Comparison of ENCODE assay signal across 1 cellular context in the genomic region with DNA sequence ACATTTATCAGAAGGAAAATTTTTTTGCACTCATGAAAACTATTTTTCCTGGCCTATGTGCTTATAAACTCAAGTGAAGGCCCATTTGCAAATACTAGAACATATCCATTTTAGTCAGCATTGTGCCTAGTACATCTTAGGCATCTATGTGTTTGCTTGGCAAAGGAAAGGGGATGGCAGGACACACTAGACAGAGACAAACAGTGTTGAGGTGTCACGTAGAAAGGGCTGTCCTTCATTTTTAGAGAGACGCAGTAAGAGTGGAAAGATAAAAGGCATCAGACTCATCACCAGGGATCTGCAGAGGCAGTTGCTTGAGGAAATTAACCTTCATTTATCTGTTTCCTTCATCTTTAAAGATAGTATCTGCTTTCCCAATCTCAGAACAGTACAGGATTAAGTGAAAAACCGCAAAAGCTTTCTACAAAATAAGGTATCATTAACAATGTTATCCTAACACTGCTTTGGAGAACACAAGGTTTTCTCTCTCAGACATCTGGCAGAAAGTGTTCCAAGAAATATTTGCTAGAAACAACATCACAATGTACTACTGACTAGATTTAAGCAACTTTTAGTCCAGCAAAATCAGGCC.
TF ChIP-seq lines count a peak whose summit lies in the region.

No MANE protein-coding gene starts in this region.

TF ChIP-seq in HepG2, 621 proteins besides CTCF, POLR2A, EP300 and RAD21:
- TF ChIP-seq FOXK1 (CRISPR knock-in tag; IDR thresholded peaks at IDR 0.05; ENCODE audit: borderline replicate concordance, low read depth) (no peak), ZNF556 (CRISPR knock-in tag; IDR thresholded peaks at IDR 0.05; ENCODE audit: borderline replicate concordance) (no peak), HOXD1 (CRISPR knock-in tag; IDR thresholded peaks at IDR 0.05) (no peak), EZH2 (conservative IDR thresholded peaks at IDR 0.05; ENCODE audit: low read depth, low read length) (no peak), KLF15 (CRISPR knock-in tag; IDR thresholded peaks at IDR 0.05; ENCODE audit: borderline replicate concordance) (no peak), TCF12 (IDR thresholded peaks at IDR 0.05) (no peak), TCF12 (CRISPR knock-in tag; IDR thresholded peaks at IDR 0.05) (no peak), SMC3 (IDR thresholded peaks at IDR 0.05; ENCODE audit: low read length) (no peak), JUNB (CRISPR knock-in tag; IDR thresholded peaks at IDR 0.05; ENCODE audit: borderline replicate concordance) (no peak), ZNF781 (CRISPR knock-in tag; IDR thresholded peaks at IDR 0.05; ENCODE audit: borderline replicate concordance, not compliant biosample characterization) (no peak), MIER2 (CRISPR knock-in tag; IDR thresholded peaks at IDR 0.05) (no peak), ZSCAN25 (CRISPR knock-in tag; IDR thresholded peaks at IDR 0.05) (no peak), FLYWCH1 (CRISPR knock-in tag; IDR thresholded peaks at IDR 0.05) (no peak), NAIF1 (CRISPR knock-in tag; IDR thresholded peaks at IDR 0.05; ENCODE audit: borderline replicate concordance) (no peak), ONECUT2 (CRISPR knock-in tag; IDR thresholded peaks at IDR 0.05) (no peak), JARID2 (CRISPR knock-in tag; IDR thresholded peaks at IDR 0.05; ENCODE audit: insufficient replicate concordance) (no peak), ZNF253 (CRISPR knock-in tag; IDR thresholded peaks at IDR 0.05; ENCODE audit: borderline replicate concordance) (no peak)
- TF ChIP-seq, protein P1, sequence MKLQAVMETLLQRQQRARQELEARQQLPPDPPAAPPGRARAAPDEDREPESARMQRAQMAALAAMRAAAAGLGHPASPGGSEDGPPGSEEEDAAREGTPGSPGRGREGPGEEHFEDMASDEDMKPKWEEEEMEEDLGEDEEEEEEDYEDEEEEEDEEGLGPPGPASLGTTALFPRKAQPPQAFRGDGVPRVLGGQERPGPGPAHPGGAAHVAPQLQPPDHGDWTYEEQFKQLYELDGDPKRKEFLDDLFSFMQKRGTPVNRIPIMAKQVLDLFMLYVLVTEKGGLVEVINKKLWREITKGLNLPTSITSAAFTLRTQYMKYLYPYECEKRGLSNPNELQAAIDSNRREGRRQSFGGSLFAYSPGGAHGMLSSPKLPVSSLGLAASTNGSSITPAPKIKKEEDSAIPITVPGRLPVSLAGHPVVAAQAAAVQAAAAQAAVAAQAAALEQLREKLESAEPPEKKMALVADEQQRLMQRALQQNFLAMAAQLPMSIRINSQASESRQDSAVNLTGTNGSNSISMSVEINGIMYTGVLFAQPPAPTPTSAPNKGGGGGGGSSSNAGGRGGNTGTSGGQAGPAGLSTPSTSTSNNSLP (IDR thresholded peaks at IDR 0.05; ENCODE audit: low read depth, low read length): no peak
- TF ChIP-seq, protein P2, sequence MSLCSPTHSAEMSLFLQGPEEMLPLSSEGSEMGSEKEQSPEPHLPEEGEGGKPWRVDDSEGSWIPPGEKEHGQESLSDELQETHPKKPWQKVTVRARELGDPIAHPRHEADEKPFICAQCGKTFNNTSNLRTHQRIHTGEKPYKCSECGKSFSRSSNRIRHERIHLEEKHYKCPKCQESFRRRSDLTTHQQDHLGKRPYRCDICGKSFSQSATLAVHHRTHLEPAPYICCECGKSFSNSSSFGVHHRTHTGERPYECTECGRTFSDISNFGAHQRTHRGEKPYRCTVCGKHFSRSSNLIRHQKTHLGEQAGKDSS (CRISPR knock-in tag; IDR thresholded peaks at IDR 0.05; ENCODE audit: borderline replicate concordance, low read depth): no peak
